Comparison of ENCODE assay signal across 2 cellular contexts in the genomic region with DNA sequence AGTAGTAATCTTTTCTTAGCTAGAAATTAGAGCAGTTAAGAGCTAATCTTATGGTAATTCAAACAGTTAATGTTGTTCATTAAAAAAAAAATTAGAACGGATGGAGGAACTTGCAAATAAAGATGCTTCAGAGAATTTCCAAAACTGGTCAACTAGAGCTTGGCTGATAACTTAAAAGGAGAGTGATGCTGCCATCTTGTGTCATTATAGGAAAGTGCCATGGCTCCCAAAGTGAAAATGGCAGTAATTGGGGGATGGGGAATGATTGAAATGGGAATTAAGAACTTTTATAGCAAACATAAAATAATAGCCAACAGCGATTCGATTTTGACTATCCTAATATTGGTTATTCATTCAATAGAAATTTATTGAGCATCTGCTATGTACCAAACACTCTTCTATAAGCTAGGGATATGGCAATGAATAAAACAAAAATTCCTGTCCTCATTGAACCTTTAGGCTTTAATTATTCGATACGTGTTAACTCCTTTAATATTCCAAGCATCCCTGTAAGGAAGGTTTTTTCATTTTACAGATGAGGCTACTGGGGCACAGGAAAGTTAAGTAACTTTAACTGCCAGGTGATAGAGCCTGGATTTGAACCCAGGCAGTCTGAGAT.
TF ChIP-seq lines count a peak whose summit lies in the region.

No MANE protein-coding gene starts in this region.

TF ChIP-seq in HCT116, 20 proteins besides CTCF, POLR2A, EP300 and RAD21 (continued from another document):
- TF ChIP-seq, protein P1, sequence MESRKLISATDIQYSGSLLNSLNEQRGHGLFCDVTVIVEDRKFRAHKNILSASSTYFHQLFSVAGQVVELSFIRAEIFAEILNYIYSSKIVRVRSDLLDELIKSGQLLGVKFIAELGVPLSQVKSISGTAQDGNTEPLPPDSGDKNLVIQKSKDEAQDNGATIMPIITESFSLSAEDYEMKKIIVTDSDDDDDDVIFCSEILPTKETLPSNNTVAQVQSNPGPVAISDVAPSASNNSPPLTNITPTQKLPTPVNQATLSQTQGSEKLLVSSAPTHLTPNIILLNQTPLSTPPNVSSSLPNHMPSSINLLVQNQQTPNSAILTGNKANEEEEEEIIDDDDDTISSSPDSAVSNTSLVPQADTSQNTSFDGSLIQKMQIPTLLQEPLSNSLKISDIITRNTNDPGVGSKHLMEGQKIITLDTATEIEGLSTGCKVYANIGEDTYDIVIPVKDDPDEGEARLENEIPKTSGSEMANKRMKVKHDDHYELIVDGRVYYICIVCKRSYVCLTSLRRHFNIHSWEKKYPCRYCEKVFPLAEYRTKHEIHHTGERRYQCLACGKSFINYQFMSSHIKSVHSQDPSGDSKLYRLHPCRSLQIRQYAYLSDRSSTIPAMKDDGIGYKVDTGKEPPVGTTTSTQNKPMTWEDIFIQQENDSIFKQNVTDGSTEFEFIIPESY (IDR thresholded peaks at IDR 0.05; ENCODE audit: extremely low read depth, insufficient replicate concordance, low read length): no peak
- TF ChIP-seq YY1 (IDR thresholded peaks at IDR 0.05; ENCODE audit: extremely low read depth, insufficient replicate concordance, low read depth, low read length): peak; percentile 78

TF ChIP-seq in liver, 16 proteins besides CTCF, POLR2A, EP300 and RAD21 (continued from another document):
- TF ChIP-seq, protein P2, sequence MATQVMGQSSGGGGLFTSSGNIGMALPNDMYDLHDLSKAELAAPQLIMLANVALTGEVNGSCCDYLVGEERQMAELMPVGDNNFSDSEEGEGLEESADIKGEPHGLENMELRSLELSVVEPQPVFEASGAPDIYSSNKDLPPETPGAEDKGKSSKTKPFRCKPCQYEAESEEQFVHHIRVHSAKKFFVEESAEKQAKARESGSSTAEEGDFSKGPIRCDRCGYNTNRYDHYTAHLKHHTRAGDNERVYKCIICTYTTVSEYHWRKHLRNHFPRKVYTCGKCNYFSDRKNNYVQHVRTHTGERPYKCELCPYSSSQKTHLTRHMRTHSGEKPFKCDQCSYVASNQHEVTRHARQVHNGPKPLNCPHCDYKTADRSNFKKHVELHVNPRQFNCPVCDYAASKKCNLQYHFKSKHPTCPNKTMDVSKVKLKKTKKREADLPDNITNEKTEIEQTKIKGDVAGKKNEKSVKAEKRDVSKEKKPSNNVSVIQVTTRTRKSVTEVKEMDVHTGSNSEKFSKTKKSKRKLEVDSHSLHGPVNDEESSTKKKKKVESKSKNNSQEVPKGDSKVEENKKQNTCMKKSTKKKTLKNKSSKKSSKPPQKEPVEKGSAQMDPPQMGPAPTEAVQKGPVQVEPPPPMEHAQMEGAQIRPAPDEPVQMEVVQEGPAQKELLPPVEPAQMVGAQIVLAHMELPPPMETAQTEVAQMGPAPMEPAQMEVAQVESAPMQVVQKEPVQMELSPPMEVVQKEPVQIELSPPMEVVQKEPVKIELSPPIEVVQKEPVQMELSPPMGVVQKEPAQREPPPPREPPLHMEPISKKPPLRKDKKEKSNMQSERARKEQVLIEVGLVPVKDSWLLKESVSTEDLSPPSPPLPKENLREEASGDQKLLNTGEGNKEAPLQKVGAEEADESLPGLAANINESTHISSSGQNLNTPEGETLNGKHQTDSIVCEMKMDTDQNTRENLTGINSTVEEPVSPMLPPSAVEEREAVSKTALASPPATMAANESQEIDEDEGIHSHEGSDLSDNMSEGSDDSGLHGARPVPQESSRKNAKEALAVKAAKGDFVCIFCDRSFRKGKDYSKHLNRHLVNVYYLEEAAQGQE (IDR thresholded peaks at IDR 0.05): no peak
- TF ChIP-seq HNF4A (conservative IDR thresholded peaks at IDR 0.05) (peak in 1 of 2 donors; percentile 7), RXRA (IDR thresholded peaks at IDR 0.05) (no peak), FOXA2 (IDR thresholded peaks at IDR 0.05) (no peak), YY1 (IDR thresholded peaks at IDR 0.05) (peak; percentile 85)
- TF ChIP-seq, protein P3, sequence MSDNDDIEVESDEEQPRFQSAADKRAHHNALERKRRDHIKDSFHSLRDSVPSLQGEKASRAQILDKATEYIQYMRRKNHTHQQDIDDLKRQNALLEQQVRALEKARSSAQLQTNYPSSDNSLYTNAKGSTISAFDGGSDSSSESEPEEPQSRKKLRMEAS (IDR thresholded peaks at IDR 0.05): no peak
